18 cellular contexts compared by ENCODE assay signal in genomic region chr20:54481442-54481841, GRCh38. TPM values are rescaled to one million over a fixed set of nuclear protein-coding genes. Genes with fewer than 3 reads are reported as not detected.
DNase-seq lines count a peak whose midpoint lies in the region; ATAC-seq and TF ChIP-seq lines count a peak whose summit lies in the region.
"Had no signal": no experiment of that assay in that cellular context is flagged by ENCODE, and none has a peak within 500 bp of the region (broad histone marks: within the 10 kb centered on the region; RNA-seq: fewer than 3 reads in every experiment).

No MANE protein-coding gene starts in this region.

- H3K36me3 Mint-ChIP-seq in neural crest cell (ENCODE audit: low read depth) = no peaks in the 10 kb centered on the region
- H3K36me3 Mint-ChIP-seq: CD8-positive, alpha-beta T cell had no signal

- H3K9me3 ChIP-seq in MM.1S (replicated peaks; ENCODE audit: insufficient read depth, low read length) = no peaks in the 10 kb centered on the region
- H3K9me3 ChIP-seq: A549, Caco-2 had no signal

- H3K79me2 ChIP-seq in MM.1S (ENCODE audit: low read length) = no peaks in the 10 kb centered on the region

- H3K4me3 Mint-ChIP-seq in neural crest cell = peak overlapping the region; percentile 23
- H3K4me3 Mint-ChIP-seq: B cell; CD4-positive, alpha-beta T cell; CD8-positive, alpha-beta T cell had no signal

- peak overlapping the region; percentile 87 for H3K27ac Mint-ChIP-seq in neural crest cell (ENCODE audit: unreplicated experiment)
- H3K27ac Mint-ChIP-seq: B cell; CD4-positive, alpha-beta T cell; CD8-positive, alpha-beta T cell had no signal

- DNase-seq in MM.1S = no peak
- DNase-seq in neural crest cell (ENCODE audit: low read depth, low spot score) = no peak
- DNase-seq in LoVo (ENCODE audit: low spot score) = no peak
- DNase-seq: AML-193; Caco-2; Calu3; CD4-positive, alpha-beta T cell; CD8-positive, alpha-beta T cell; DMS79 treated with DMSO at 0.1 percent for 48 hours; GF-D8 had no signal

- no peaks in the 10 kb centered on the region for H3K27me3 ChIP-seq in MM.1S (replicated peaks; ENCODE audit: insufficient read depth, low read length)
- H3K27me3 ChIP-seq: BLaER1 treated with 17β-estradiol and CSF1 and Interleukin-3, amounts not matched to agents 10 nM and 100 nM had no signal

- H3K4me2 ChIP-seq in MM.1S (ENCODE audit: low read depth, low read length) = 0 out of 2 replicates have a peak overlapping the region, but pooled peaks have one; percentile 26
- H3K4me2 ChIP-seq: A549; BLaER1 treated with 17β-estradiol and CSF1 and Interleukin-3, amounts not matched to agents 10 nM and 100 nM had no signal

- H3K4me1 Mint-ChIP-seq in neural crest cell = peaks cover 23% of the 10 kb centered on the region
- H3K4me1 Mint-ChIP-seq: B cell had no signal

- H3K4me3 ChIP-seq in MM.1S (ENCODE audit: low read length) = no peak overlapping the region
- H3K4me3 ChIP-seq: A549; BLaER1 treated with 17β-estradiol and CSF1 and Interleukin-3, amounts not matched to agents 10 nM and 100 nM had no signal

- no peak overlapping the region for H3K9ac ChIP-seq in MM.1S (ENCODE audit: low read length)
- H3K9ac ChIP-seq: BLaER1 treated with 17β-estradiol and CSF1 and Interleukin-3, amounts not matched to agents 10 nM and 100 nM had no signal

- peak overlapping the region; percentile 16; the same call in 1 of the 2 replicates for H2AFZ ChIP-seq in MM.1S (ENCODE audit: low read length)

- H3K4me1 ChIP-seq in MM.1S (ENCODE audit: low read length) = peaks cover 6% of the 10 kb centered on the region
- H3K4me1 ChIP-seq: A549; BLaER1 treated with 17β-estradiol and CSF1 and Interleukin-3, amounts not matched to agents 10 nM and 100 nM; Caco-2 had no signal

- no peaks in the 10 kb centered on the region for H3K36me3 ChIP-seq in MM.1S (replicated peaks; ENCODE audit: insufficient read depth, low read length)
- H3K36me3 ChIP-seq: BLaER1 treated with 17β-estradiol and CSF1 and Interleukin-3, amounts not matched to agents 10 nM and 100 nM had no signal

- ATAC-seq in GM19463 (IDR thresholded peaks at IDR 0.05; ENCODE audit: unreplicated experiment) = no peak
- ATAC-seq: A549; CD8-positive, alpha-beta T cell had no signal

- TF ChIP-seq CTCF in MM.1S (IDR thresholded peaks at IDR 0.05; ENCODE audit: low read length) = no peak
- TF ChIP-seq CTCF in neural crest cell (conservative IDR thresholded peaks at IDR 0.05) = no peak
- TF ChIP-seq CTCF in subcutaneous adipose tissue (IDR thresholded peaks at IDR 0.05; ENCODE audit: low read depth) = peak; percentile 82

- peak overlapping the region; percentile 17; the same call in 1 of the 2 replicates for H3K27ac ChIP-seq in MM.1S (ENCODE audit: low read length)
- H3K27ac ChIP-seq: 22Rv1; A549; BLaER1 treated with 17β-estradiol and CSF1 and Interleukin-3, amounts not matched to agents 10 nM and 100 nM; C4-2B had no signal

- H4K20me1 ChIP-seq in MM.1S (ENCODE audit: insufficient read depth, low read length) = no peaks in the 10 kb centered on the region
- H4K20me1 ChIP-seq: BLaER1 treated with 17β-estradiol and CSF1 and Interleukin-3, amounts not matched to agents 10 nM and 100 nM had no signal

- H3K9me3 Mint-ChIP-seq in neural crest cell = no peaks in the 10 kb centered on the region
- H3K9me3 Mint-ChIP-seq: CD8-positive, alpha-beta T cell had no signal

- H3K27me3 Mint-ChIP-seq in neural crest cell (ENCODE audit: low read depth) = peaks cover 22% of the 10 kb centered on the region

- H3K9me2 ChIP-seq in MM.1S (replicated peaks; ENCODE audit: insufficient read depth, low read length) = no peaks in the 10 kb centered on the region

- no peaks in the 10 kb centered on the region; the same call in 1 of the 2 replicates for H3F3A ChIP-seq in MM.1S (ENCODE audit: insufficient read depth, low read length)

RNA-seq across cellular contexts. Expression of gene DOK5, which starts 6.0 kb away (rescaled TPM):
- 4.1 and 4.4 TPM in 2 replicates for total RNA-seq in neural crest cell
- total RNA-seq in subcutaneous adipose tissue = 1 to 10 TPM in 2 of 4 donors, under 1 TPM in 2; 0.82 to 2.6 (median 1.7) TPM
- total RNA-seq: A172; B cell; Caco-2; CD4-positive, alpha-beta T cell; CD8-positive, alpha-beta T cell had no signal
